ENCODE assay signal across 13 cellular contexts in genomic region chr20:49291200-49291599, GRCh38. TPM values are rescaled to one million over a fixed set of nuclear protein-coding genes. Genes with fewer than 3 reads are reported as not detected.
DNase-seq lines count a peak whose midpoint lies in the region; ATAC-seq and TF ChIP-seq lines count a peak whose summit lies in the region.
"Had no signal": no experiment of that assay in that cellular context is flagged by ENCODE, and none has a peak within 500 bp of the region (broad histone marks: within the 10 kb centered on the region; RNA-seq: fewer than 3 reads in every experiment).

No MANE protein-coding gene starts in this region.

- H3K36me3 Mint-ChIP-seq in activated naive CD8-positive, alpha-beta T cell treated with anti-CD3 and anti-CD28 coated beads for 36 hours = peaks cover 76% of the 10 kb centered on the region
- peaks cover 52% of the 10 kb centered on the region for H3K36me3 Mint-ChIP-seq in natural killer cell treated with Interleukin-12 subunit alpha and Interleukin-12 subunit beta and Interleukin-15 and Interleukin-18, amount 100 ng/mL, for 72 hours

- no peaks in the 10 kb centered on the region for H3K9me2 ChIP-seq in SK-N-SH

- H3K9me3 Mint-ChIP-seq in activated naive CD8-positive, alpha-beta T cell treated with anti-CD3 and anti-CD28 coated beads for 36 hours = peaks cover 17% of the 10 kb centered on the region
- H3K9me3 Mint-ChIP-seq in natural killer cell treated with Interleukin-12 subunit alpha and Interleukin-12 subunit beta and Interleukin-15 and Interleukin-18, amount 100 ng/mL, for 72 hours = peaks cover 12% of the 10 kb centered on the region

- POLR2A ChIA-PET in SK-N-SH (lab: Yijun Ruan, JAX) = interaction anchor here (2.7 kb wide), 1 partner anchor 13 kb away, joined by 9 read pairs; the partner anchor contains the start of gene ZNFX1

- CTCF ChIA-PET in SK-N-SH (lab: Yijun Ruan, JAX) = interaction anchor here (1.2 kb wide), 1 partner anchor 28 kb away, joined by 3 read pairs; no protein-coding TSS in a partner anchor

- TF ChIP-seq CTCF in SK-N-SH (IDR thresholded peaks at IDR 0.05) = no peak

- DNase-seq in SK-N-SH = no peak
- peak; percentile 32 for DNase-seq in KBM-7
- DNase-seq in activated naive CD8-positive, alpha-beta T cell treated with anti-CD3 and anti-CD28 coated beads for 36 hours = no peak
- DNase-seq in natural killer cell treated with Interleukin-12 subunit alpha and Interleukin-12 subunit beta and Interleukin-15 and Interleukin-18, amount 100 ng/mL, for 72 hours (ENCODE audit: low spot score) = no peak
- DNase-seq in NCI-H1048 (lab: John Stamatoyannopoulos, UW) = no peak
- DNase-seq in NCI-H1694 treated with DMSO at 0.1 percent for 48 hours (lab: John Stamatoyannopoulos, UW) = no peak
- DNase-seq: ACHN, dermis blood vessel endothelial cell, MG63, T-helper 1 cell had no signal

- H3K79me2 ChIP-seq in SK-N-SH (ENCODE audit: insufficient read depth) = peaks cover 20% of the 10 kb centered on the region

- in situ Hi-C loops in KBM-7 (cut with MboI; ENCODE audit: low pct_unique_long_range_greater_than_20kb, low sequenced_read_pairs) = no loop called here

- peaks cover 72% of the 10 kb centered on the region for H3F3A ChIP-seq in SK-N-SH (replicated peaks; ENCODE audit: insufficient read depth)

- no peak overlapping the region for H3K4me3 ChIP-seq in SK-N-SH (ENCODE audit: low read depth in 2 of 2, low read length in 1 of 2)
- H3K4me3 ChIP-seq: MG63, prostate gland had no signal

- peaks cover 9% of the 10 kb centered on the region for H3K27me3 Mint-ChIP-seq in activated naive CD8-positive, alpha-beta T cell treated with anti-CD3 and anti-CD28 coated beads for 36 hours
- no peaks in the 10 kb centered on the region for H3K27me3 Mint-ChIP-seq in natural killer cell treated with Interleukin-12 subunit alpha and Interleukin-12 subunit beta and Interleukin-15 and Interleukin-18, amount 100 ng/mL, for 72 hours

- no peak for TF ChIP-seq EP300 in SK-N-SH (IDR thresholded peaks at IDR 0.05; ENCODE audit: borderline replicate concordance in 1 of 2, low read depth in 1 of 2, low read length in 1 of 2)

- no peak overlapping the region for H3K4me3 Mint-ChIP-seq in activated naive CD8-positive, alpha-beta T cell treated with anti-CD3 and anti-CD28 coated beads for 36 hours
- no peak overlapping the region for H3K4me3 Mint-ChIP-seq in natural killer cell treated with Interleukin-12 subunit alpha and Interleukin-12 subunit beta and Interleukin-15 and Interleukin-18, amount 100 ng/mL, for 72 hours

- H3K4me1 ChIP-seq in SK-N-SH (ENCODE audit: control insufficient read depth in 1 of 2, insufficient read depth in 2 of 2, low read depth in 1 of 2, low read length in 1 of 2) = peaks cover 2 to 8% of the 10 kb centered on the region in 2 experiments; a peak in 2 of 4 replicates
- H3K4me1 ChIP-seq: prostate gland had no signal

- H3K9me3 ChIP-seq in SK-N-SH = no peaks in the 10 kb centered on the region
- H3K9me3 ChIP-seq: MG63, prostate gland had no signal

- H3K9ac ChIP-seq in SK-N-SH = no peak overlapping the region

- H3K27ac Mint-ChIP-seq in activated naive CD8-positive, alpha-beta T cell treated with anti-CD3 and anti-CD28 coated beads for 36 hours = peak overlapping the region; percentile 79
- peak overlapping the region; percentile 10 to 100 for H3K27ac Mint-ChIP-seq in natural killer cell treated with Interleukin-12 subunit alpha and Interleukin-12 subunit beta and Interleukin-15 and Interleukin-18, amount 100 ng/mL, for 72 hours

- peaks cover 51 to 53% of the 10 kb centered on the region in 2 experiments for H3K36me3 ChIP-seq in SK-N-SH (replicated peaks in 1 of 2; ENCODE audit: control insufficient read depth in 1 of 2, insufficient read depth in 2 of 2, low read length in 1 of 2)

- H2AFZ ChIP-seq in SK-N-SH (ENCODE audit: low read depth) = no peak overlapping the region

- peaks cover 55% of the 10 kb centered on the region for H4K20me1 ChIP-seq in SK-N-SH (ENCODE audit: insufficient read depth)

- TF ChIP-seq RAD21 in SK-N-SH (IDR thresholded peaks at IDR 0.05; ENCODE audit: low read length) = no peak

- WGBS in SK-N-SH (ENCODE audit: low lambda C conversion rate) = 100% methylated on average over 1 of the region's 1 CpG

- no peak overlapping the region; a peak in 1 of 4 replicates for H3K27ac ChIP-seq in SK-N-SH (ENCODE audit: low read depth in 2 of 2, low read length in 1 of 2)
- H3K27ac ChIP-seq: prostate gland had no signal

- H3K4me1 Mint-ChIP-seq in activated naive CD8-positive, alpha-beta T cell treated with anti-CD3 and anti-CD28 coated beads for 36 hours = peaks cover 25% of the 10 kb centered on the region
- H3K4me1 Mint-ChIP-seq in natural killer cell treated with Interleukin-12 subunit alpha and Interleukin-12 subunit beta and Interleukin-15 and Interleukin-18, amount 100 ng/mL, for 72 hours (ENCODE audit: low read depth in 2 of 2) = peaks cover 32 to 34% of the 10 kb centered on the region in 2 donors

- ATAC-seq in SK-N-SH treated with all-trans-retinoic acid at 6 μM for 48 hours (peak; percentile 12), HG03039 (IDR thresholded peaks at IDR 0.05; ENCODE audit: unreplicated experiment) (no peak)
- ATAC-seq in natural killer cell treated with Interleukin-12 subunit alpha and Interleukin-12 subunit beta and Interleukin-15 and Interleukin-18, amount 100 ng/mL, for 72 hours = no peak

- H3K4me2 ChIP-seq in SK-N-SH = no peak overlapping the region

- H3K27me3 ChIP-seq in SK-N-SH (ENCODE audit: insufficient read depth) = no peaks in the 10 kb centered on the region
- H3K27me3 ChIP-seq: MG63 had no signal

TF ChIP-seq in SK-N-SH treated with all-trans-retinoic acid at 6 μM for 48 hours, 23 proteins besides CTCF, POLR2A, EP300 and RAD21 (continues in another document):
- TF ChIP-seq ZNF8 (CRISPR knock-in tag; IDR thresholded peaks at IDR 0.05) (no peak), BACH2 (CRISPR knock-in tag; IDR thresholded peaks at IDR 0.05; ENCODE audit: borderline replicate concordance) (no peak), GLIS3 (CRISPR knock-in tag; IDR thresholded peaks at IDR 0.05) (no peak), PATZ1 (CRISPR knock-in tag; IDR thresholded peaks at IDR 0.05; ENCODE audit: borderline replicate concordance) (no peak), ZNF70 (CRISPR knock-in tag; IDR thresholded peaks at IDR 0.05) (no peak), RARB (CRISPR knock-in tag; IDR thresholded peaks at IDR 0.05) (no peak)

TF ChIP-seq in SK-N-SH, 30 proteins besides CTCF, POLR2A, EP300 and RAD21:
- TF ChIP-seq GABPA (IDR thresholded peaks at IDR 0.05; ENCODE audit: low read depth) (no peak), FOXM1 (IDR thresholded peaks at IDR 0.05; ENCODE audit: low read depth) (no peak), NFIC (IDR thresholded peaks at IDR 0.05; ENCODE audit: borderline replicate concordance) (no peak), NRF1 (IDR thresholded peaks at IDR 0.05; ENCODE audit: low read depth, low read length) (no peak)
- TF ChIP-seq, protein P1, sequence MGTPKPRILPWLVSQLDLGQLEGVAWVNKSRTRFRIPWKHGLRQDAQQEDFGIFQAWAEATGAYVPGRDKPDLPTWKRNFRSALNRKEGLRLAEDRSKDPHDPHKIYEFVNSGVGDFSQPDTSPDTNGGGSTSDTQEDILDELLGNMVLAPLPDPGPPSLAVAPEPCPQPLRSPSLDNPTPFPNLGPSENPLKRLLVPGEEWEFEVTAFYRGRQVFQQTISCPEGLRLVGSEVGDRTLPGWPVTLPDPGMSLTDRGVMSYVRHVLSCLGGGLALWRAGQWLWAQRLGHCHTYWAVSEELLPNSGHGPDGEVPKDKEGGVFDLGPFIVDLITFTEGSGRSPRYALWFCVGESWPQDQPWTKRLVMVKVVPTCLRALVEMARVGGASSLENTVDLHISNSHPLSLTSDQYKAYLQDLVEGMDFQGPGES (IDR thresholded peaks at IDR 0.05; ENCODE audit: low read depth, low read length) = no peak

RNA-seq across cellular contexts. Expression of gene ZNFX1, which starts 13.3 kb away (rescaled TPM):
- polyA plus RNA-seq in SK-N-SH (2012; rRNA removed) = 3.9 and 4.6 TPM in 2 replicates
- polyA plus RNA-seq in SK-N-SH (2012; cell fraction: cytosol; rRNA removed) = 4.5 and 4.7 TPM in 2 replicates
- polyA plus RNA-seq in SK-N-SH (2012; cell fraction: nucleus; rRNA removed) = 8.1 and 9.0 TPM in 2 replicates
- total RNA-seq in activated naive CD8-positive, alpha-beta T cell treated with anti-CD3 and anti-CD28 coated beads for 36 hours = 10 to 100 TPM; 45.8 to 48.0 TPM
- 10 to 100 TPM; 52.9 to 62.9 TPM for total RNA-seq in natural killer cell treated with Interleukin-12 subunit alpha and Interleukin-12 subunit beta and Interleukin-15 and Interleukin-18, amount 100 ng/mL, for 72 hours
